8 cellular contexts compared by ENCODE assay signal in genomic region chr1:27536767-27537166, GRCh38. TPM values are rescaled to one million over a fixed set of nuclear protein-coding genes. Genes with fewer than 3 reads are reported as not detected.
A peak's percentile ranks its signal among the peaks of the same experiment; 100 is the strongest.
DNase-seq lines count a peak whose midpoint lies in the region; ATAC-seq and TF ChIP-seq lines count a peak whose summit lies in the region.

No MANE protein-coding gene starts in this region.

- WGBS in psoas muscle, 3 donors = 15 to 20% (median 17%) methylated on average over 8 to 11 of the region's 11 CpGs

- peak; percentile 76 for DNase-seq in ELR (ENCODE audit: low read depth)
- DNase-seq in SHP77 treated with DMSO at 0.1 percent for 48 hours (lab: John Stamatoyannopoulos, UW) = peak; percentile 40
- peak; percentile 91 for DNase-seq in glomerular visceral epithelial cell (ENCODE audit: extremely low spot score)
- peak in 1 of 2 donors; percentile 81 for DNase-seq in psoas muscle
- DNase-seq in NCI-H1436 treated with DMSO at 0.1 percent for 48 hours (lab: John Stamatoyannopoulos, UW) = no peak
- no peak for DNase-seq in T-helper 2 cell treated with Interferon-gamma antibody and Interleukin-4, amounts not matched to agents 5 μg/mL and 100 μg/mL, for 36 hours (ENCODE audit: low spot score)
- no peak for DNase-seq in GM20000 (ENCODE audit: low spot score)

- H3K27ac ChIP-seq in psoas muscle = peak overlapping the region; percentile 95

- H3K27me3 ChIP-seq in psoas muscle (ENCODE audit: insufficient read depth in 3 of 3, low read length in 2 of 3) = no peaks in the 10 kb centered on the region

- no peaks in the 10 kb centered on the region for H3K9me3 Mint-ChIP-seq in T-helper 2 cell treated with Interferon-gamma antibody and Interleukin-4, amounts not matched to agents 5 μg/mL and 100 μg/mL, for 36 hours

- no peaks in the 10 kb centered on the region for H3K9me3 ChIP-seq in psoas muscle

- H3K4me1 ChIP-seq in psoas muscle = peaks cover 61% of the 10 kb centered on the region

- no peaks in the 10 kb centered on the region for H3K27me3 Mint-ChIP-seq in T-helper 2 cell treated with Interferon-gamma antibody and Interleukin-4, amounts not matched to agents 5 μg/mL and 100 μg/mL, for 36 hours (ENCODE audit: low read depth)

- peaks cover 10% of the 10 kb centered on the region for H3K4me1 Mint-ChIP-seq in T-helper 2 cell treated with Interferon-gamma antibody and Interleukin-4, amounts not matched to agents 5 μg/mL and 100 μg/mL, for 36 hours (ENCODE audit: low read depth)

- intact Hi-C loops in psoas muscle (cut with DNase I) = no loop called here

- ATAC-seq in psoas muscle (peak; percentile 34 to 69 (median 57)), GM18907 (IDR thresholded peaks at IDR 0.05; ENCODE audit: unreplicated experiment) (no peak)

- H3K27ac Mint-ChIP-seq in T-helper 2 cell treated with Interferon-gamma antibody and Interleukin-4, amounts not matched to agents 5 μg/mL and 100 μg/mL, for 36 hours = no peak overlapping the region

- peaks cover 0 to 29% of the 10 kb centered on the region in 2 donors for H3K36me3 ChIP-seq in psoas muscle (ENCODE audit: insufficient read depth in 1 of 2, low read depth in 1 of 2)

- peak overlapping the region; percentile 1 for H3K4me3 ChIP-seq in psoas muscle

- peaks cover 12% of the 10 kb centered on the region for H3K36me3 Mint-ChIP-seq in T-helper 2 cell treated with Interferon-gamma antibody and Interleukin-4, amounts not matched to agents 5 μg/mL and 100 μg/mL, for 36 hours (ENCODE audit: low read depth)

- TF ChIP-seq CTCF in psoas muscle (IDR thresholded peaks at IDR 0.05) = no peak
- no peak for TF ChIP-seq CTCF in GM20000 (IDR thresholded peaks at IDR 0.05; ENCODE audit: extremely low read depth, missing control alignments)

- no peak overlapping the region for H3K4me3 Mint-ChIP-seq in T-helper 2 cell treated with Interferon-gamma antibody and Interleukin-4, amounts not matched to agents 5 μg/mL and 100 μg/mL, for 36 hours

RNA-seq across cellular contexts. Expression of gene WASF2, which starts 46.8 kb away (rescaled TPM):
- 10 to 100 TPM; 29.4 to 40.6 (median 35.9) TPM for total RNA-seq in psoas muscle
- polyA plus RNA-seq in psoas muscle = 10 to 100 TPM in 2 of 3 donors, 1 to 10 TPM in 1; 7.9 to 14.2 (median 11.3) TPM

Comparison
In these comparisons a context has a peak if more than half of its experiments do, and no peak if none do; other contexts are left out.
1. DNase-seq: peak in ELR (single experiment), SHP77 treated with DMSO at 0.1 percent for 48 hours (single experiment) and glomerular visceral epithelial cell (single experiment); none in NCI-H1436 treated with DMSO at 0.1 percent for 48 hours (single experiment), T-helper 2 cell treated with Interferon-gamma antibody and Interleukin-4, amounts not matched to agents 5 μg/mL and 100 μg/mL, for 36 hours (single experiment) and GM20000 (single experiment).